ENCODE assay signal across 20 cellular contexts in the genomic region with DNA sequence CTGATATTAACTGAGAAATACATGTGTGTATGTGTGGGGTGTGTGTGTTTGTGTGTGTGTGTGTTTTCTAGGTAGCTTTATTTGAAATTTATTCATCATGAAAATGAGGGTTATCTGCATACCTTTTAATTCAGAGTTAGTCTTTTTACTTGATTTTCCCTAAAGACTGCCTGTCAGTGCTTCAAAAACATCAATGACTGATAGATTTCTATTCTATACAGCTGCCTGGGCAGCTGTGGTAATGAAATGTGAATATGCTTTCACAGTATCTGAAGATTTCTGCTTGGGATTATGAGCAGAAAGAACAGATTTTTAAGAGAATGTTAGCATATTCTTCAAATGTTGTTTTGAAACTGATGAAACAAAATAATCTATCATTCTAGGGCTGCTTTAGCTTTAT.
DNase-seq lines count a peak whose midpoint lies in the region; TF ChIP-seq lines count a peak whose summit lies in the region.
"Had no signal": no experiment of that assay in that cellular context is flagged by ENCODE, and none has a peak within 500 bp of the region (broad histone marks: within the 10 kb centered on the region; RNA-seq: fewer than 3 reads in every experiment).

No MANE protein-coding gene starts in this region.

- H3K27ac Mint-ChIP-seq in MCF 10A (ENCODE audit: low read depth, unreplicated experiment): peak overlapping the region; percentile 8
- H3K27ac Mint-ChIP-seq: B cell; CD4-positive, alpha-beta T cell; CD8-positive, alpha-beta T cell had no signal

- no peaks in the 10 kb centered on the region for H3K79me2 ChIP-seq in mammary epithelial cell (ENCODE audit: insufficient read depth, low read length)
- H3K79me2 ChIP-seq in neural cell (replicated peaks; ENCODE audit: insufficient read depth, low read length): no peaks in the 10 kb centered on the region

- TF ChIP-seq RAD21 in neural cell (conservative IDR thresholded peaks at IDR 0.05): peak; percentile 17

- intact Hi-C loops in MCF 10A (cut with micrococcal nuclease): no loop called here
- intact Hi-C loops in mammary epithelial cell (cut with micrococcal nuclease): no loop called here

- in situ Hi-C loops in mammary epithelial cell (cut with MboI; ENCODE audit: low sequenced_read_pairs in 2 of 2): no loop called here

- BruUV-seq in MCF 10A (replicated peaks; lab: Mats Ljungman, UMichigan) (no TSS peak), mammary epithelial cell (replicated peaks; lab: Mats Ljungman, UMichigan) (no TSS peak)

- H3K9me3 ChIP-seq in mammary epithelial cell (replicated peaks; ENCODE audit: insufficient read depth, low read length) (no peaks in the 10 kb centered on the region), neural cell (ENCODE audit: low read length) (no peaks in the 10 kb centered on the region)
- H3K9me3 ChIP-seq: A549; BLaER1 treated with 17β-estradiol and CSF1 and Interleukin-3, amounts not matched to agents 10 nM and 100 nM; Caco-2 had no signal

- H2AFZ ChIP-seq in mammary epithelial cell (ENCODE audit: low read depth, low read length) (no peak overlapping the region), neural cell (ENCODE audit: low read depth, low read length) (peak overlapping the region; percentile 15)

- H3K4me2 ChIP-seq in mammary epithelial cell (ENCODE audit: insufficient read depth, low read depth, low read length) (no peak overlapping the region), neural cell (ENCODE audit: low read length) (peak overlapping the region; percentile 41)
- H3K4me2 ChIP-seq: A549; BLaER1 treated with 17β-estradiol and CSF1 and Interleukin-3, amounts not matched to agents 10 nM and 100 nM had no signal

- no peaks in the 10 kb centered on the region for H3F3A ChIP-seq in neural cell (ENCODE audit: insufficient read depth, low read length, poor library complexity, severe bottlenecking)

- no peaks in the 10 kb centered on the region for H3K27me3 Mint-ChIP-seq in MCF 10A (ENCODE audit: insufficient read depth, unreplicated experiment)
- H3K27me3 Mint-ChIP-seq: B cell; CD4-positive, alpha-beta T cell had no signal

- DNase-seq in MCF 10A (ENCODE audit: unreplicated experiment) (no peak), mammary epithelial cell (no peak), NCI-H2227 treated with DMSO at 0.1 percent for 48 hours (lab: John Stamatoyannopoulos, UW) (no peak), medulla oblongata (ENCODE audit: extremely low spot score) (no peak)
- DNase-seq: AML-193; Caco-2; Calu3; CD4-positive, alpha-beta T cell; CD8-positive, alpha-beta T cell; DMS 273 treated with DMSO at 0.1 percent for 48 hours; DMS153; DMS53; DMS79 treated with DMSO at 0.1 percent for 48 hours; GF-D8 had no signal

- no peaks in the 10 kb centered on the region for H4K20me1 ChIP-seq in mammary epithelial cell (ENCODE audit: insufficient read depth, low read length)
- no peaks in the 10 kb centered on the region for H4K20me1 ChIP-seq in neural cell (ENCODE audit: insufficient read depth)
- H4K20me1 ChIP-seq: BLaER1 treated with 17β-estradiol and CSF1 and Interleukin-3, amounts not matched to agents 10 nM and 100 nM had no signal

- H3K9me2 ChIP-seq in neural cell (ENCODE audit: insufficient read depth, low read length): no peaks in the 10 kb centered on the region

- H3K27ac ChIP-seq in mammary epithelial cell (ENCODE audit: insufficient read depth, low read depth, low read length) (no peak overlapping the region), neural cell (ENCODE audit: low read length) (peak overlapping the region; percentile 83)
- H3K27ac ChIP-seq: 22Rv1; A549; BLaER1 treated with 17β-estradiol and CSF1 and Interleukin-3, amounts not matched to agents 10 nM and 100 nM; C4-2B had no signal

- no peaks in the 10 kb centered on the region for H3K4me1 ChIP-seq in mammary epithelial cell (ENCODE audit: insufficient read depth, low read length)
- H3K4me1 ChIP-seq: A549; BLaER1 treated with 17β-estradiol and CSF1 and Interleukin-3, amounts not matched to agents 10 nM and 100 nM; Caco-2 had no signal

- POLR2A ChIA-PET in MCF 10A (lab: Yijun Ruan, JAX): no interaction called here

- TF ChIP-seq CTCF in MCF 10A (IDR thresholded peaks at IDR 0.05; ENCODE audit: unreplicated experiment): no peak
- TF ChIP-seq CTCF in mammary epithelial cell (conservative IDR thresholded peaks at IDR 0.05 in 1 of 2, IDR thresholded peaks at IDR 0.05 in 1 of 2; ENCODE audit: extremely low read depth in 1 of 2, insufficient read depth in 1 of 2, low read depth in 1 of 2, low read length in 2 of 2): no peak
- no peak for TF ChIP-seq CTCF in neural cell (IDR thresholded peaks at IDR 0.05; ENCODE audit: poor library complexity, severe bottlenecking)

- no peaks in the 10 kb centered on the region for H3K9me3 Mint-ChIP-seq in MCF 10A (ENCODE audit: unreplicated experiment)
- H3K9me3 Mint-ChIP-seq: CD8-positive, alpha-beta T cell had no signal

- H3K4me3 Mint-ChIP-seq in MCF 10A (ENCODE audit: unreplicated experiment): no peak overlapping the region
- H3K4me3 Mint-ChIP-seq: B cell; CD4-positive, alpha-beta T cell; CD8-positive, alpha-beta T cell had no signal

- H3K4me1 Mint-ChIP-seq in MCF 10A (ENCODE audit: insufficient read depth, unreplicated experiment): no peaks in the 10 kb centered on the region
- H3K4me1 Mint-ChIP-seq: B cell had no signal

- H3K4me3 ChIP-seq in mammary epithelial cell (replicated peaks in 1 of 3; ENCODE audit: insufficient read depth in 1 of 3, low read depth in 2 of 3, low read length in 3 of 3): no peak overlapping the region
- H3K4me3 ChIP-seq in neural cell (ENCODE audit: low read length): peak overlapping the region; percentile 30
- H3K4me3 ChIP-seq: A549; BLaER1 treated with 17β-estradiol and CSF1 and Interleukin-3, amounts not matched to agents 10 nM and 100 nM had no signal

- dilution Hi-C loops in mammary epithelial cell (cut with HindIII; ENCODE audit: low sequenced_read_pairs): no loop called here

- H3K27me3 ChIP-seq in mammary epithelial cell (ENCODE audit: insufficient read depth, low read length) (peaks cover 2% of the 10 kb centered on the region), neural cell (ENCODE audit: insufficient read depth, low read depth, low read length) (no peaks in the 10 kb centered on the region)
- H3K27me3 ChIP-seq: BLaER1 treated with 17β-estradiol and CSF1 and Interleukin-3, amounts not matched to agents 10 nM and 100 nM had no signal

- CTCF ChIA-PET in MCF 10A (lab: Yijun Ruan, JAX): interaction anchor here (0.9 kb wide), 1 partner anchor 838 kb away, joined by 3 read pairs; no protein-coding TSS in a partner anchor
- CTCF ChIA-PET in mammary epithelial cell (lab: Charles Lee; ENCODE audit: low non-redundant PET): no interaction called here

- TF ChIP-seq EP300 in neural cell (conservative IDR thresholded peaks at IDR 0.05; ENCODE audit: poor library complexity, severe bottlenecking): peak; percentile 87

- no peaks in the 10 kb centered on the region for H3K36me3 ChIP-seq in mammary epithelial cell (ENCODE audit: insufficient read depth, low read length)
- H3K36me3 ChIP-seq in neural cell (ENCODE audit: insufficient read depth, low read length): no peaks in the 10 kb centered on the region
- H3K36me3 ChIP-seq: BLaER1 treated with 17β-estradiol and CSF1 and Interleukin-3, amounts not matched to agents 10 nM and 100 nM had no signal

- H3K9ac ChIP-seq in mammary epithelial cell (ENCODE audit: insufficient read depth, low read length) (no peak overlapping the region), neural cell (ENCODE audit: low read length) (peak overlapping the region; percentile 47)
- H3K9ac ChIP-seq: BLaER1 treated with 17β-estradiol and CSF1 and Interleukin-3, amounts not matched to agents 10 nM and 100 nM had no signal

- H3K36me3 Mint-ChIP-seq in MCF 10A (ENCODE audit: insufficient read depth, unreplicated experiment): no peaks in the 10 kb centered on the region
- H3K36me3 Mint-ChIP-seq: CD8-positive, alpha-beta T cell had no signal

TF ChIP-seq in neural cell, 6 proteins besides CTCF, POLR2A, EP300 and RAD21:
- TF ChIP-seq MXI1 (conservative IDR thresholded peaks at IDR 0.05; ENCODE audit: poor library complexity, severe bottlenecking) (no peak), TAF1 (IDR thresholded peaks at IDR 0.05; ENCODE audit: low read depth) (no peak), POLR2AphosphoS5 (IDR thresholded peaks at IDR 0.05) (peak; percentile 61), SMC3 (conservative IDR thresholded peaks at IDR 0.05; ENCODE audit: poor library complexity) (no peak), REST (IDR thresholded peaks at IDR 0.05; ENCODE audit: borderline replicate concordance) (peak; percentile 11), EZH2 (IDR thresholded peaks at IDR 0.05; ENCODE audit: borderline replicate concordance, insufficient read depth, low read length, poor library complexity, severe bottlenecking) (no peak)
